Comparison of ENCODE assay signal across 24 cellular contexts in genomic region chr11:23948831-23949230, GRCh38.
DNase-seq lines count a peak whose midpoint lies in the region; ATAC-seq, FAIRE-seq and TF ChIP-seq lines count a peak whose summit lies in the region.
"Had no signal": no experiment of that assay in that cellular context is flagged by ENCODE, and none has a peak within 500 bp of the region (broad histone marks: within the 10 kb centered on the region; RNA-seq: fewer than 3 reads in every experiment).

No MANE protein-coding gene starts in this region.

- no peaks in the 10 kb centered on the region for H3K9me3 ChIP-seq in endothelial cell of umbilical vein (replicated peaks; ENCODE audit: control insufficient read depth, insufficient read depth, low read length)
- H3K9me3 ChIP-seq: BE2C had no signal

- no peak for DNase-seq in GM12892 (ENCODE audit: insufficient read length)
- peak; percentile 34 for DNase-seq in OCI-M1 (lab: John Stamatoyannopoulos, UW)
- DNase-seq in endothelial cell of umbilical vein (ENCODE audit: low read depth, low spot score) = no peak
- no peak for DNase-seq in urothelium cell line (ENCODE audit: low spot score)
- DNase-seq in NCI-H1092 treated with DMSO at 0.1 percent for 48 hours (lab: John Stamatoyannopoulos, UW) = no peak
- DNase-seq in endothelial cell (ENCODE audit: low spot score) = no peak
- DNase-seq: BE2C, DMS53, GDM1, H9, Karpas-422, NCI-H1105, NCI-H1436 treated with DMSO at 0.1 percent for 48 hours, NCI-H2029, NCI-H446, NCI-H524 treated with DMSO at 0.1 percent for 48 hours, NCI-H82, SHP77, T-cell had no signal

- H3K36me3 Mint-ChIP-seq in endothelial cell (ENCODE audit: low read depth, unreplicated experiment) = no peaks in the 10 kb centered on the region
- H3K36me3 Mint-ChIP-seq: CD14-positive monocyte, T-cell had no signal

- FAIRE-seq in GM12892 (lab: Jason Lieb, UNC) (peak; percentile 83), endothelial cell of umbilical vein (lab: Jason Lieb, UNC) (peak; percentile 46), urothelium cell line (lab: Jason Lieb, UNC) (peak; percentile 75)
- FAIRE-seq: GM12878 had no signal

- no peaks in the 10 kb centered on the region for H3K4me1 Mint-ChIP-seq in endothelial cell (ENCODE audit: unreplicated experiment)
- H3K4me1 Mint-ChIP-seq: CD14-positive monocyte, H9, T-cell had no signal

- intact Hi-C loops in endothelial cell of umbilical vein (cut with micrococcal nuclease) = no loop called here

- BruUV-seq in endothelial cell of umbilical vein (replicated peaks; lab: Mats Ljungman, UMichigan) = no TSS peak

- no peak overlapping the region for H3K4me2 ChIP-seq in endothelial cell of umbilical vein (ENCODE audit: insufficient read depth, low read length)

- no peaks in the 10 kb centered on the region for H3K9me3 Mint-ChIP-seq in endothelial cell (ENCODE audit: unreplicated experiment)
- H3K9me3 Mint-ChIP-seq: H9 had no signal

- TF ChIP-seq CTCF in endothelial cell of umbilical vein (IDR thresholded peaks at IDR 0.05; ENCODE audit: extremely low read depth in 1 of 2, insufficient read depth in 1 of 2, low read depth in 1 of 2, low read length in 2 of 2) (no peak), endothelial cell (IDR thresholded peaks at IDR 0.05; ENCODE audit: unreplicated experiment) (no peak)

- no peak overlapping the region for H3K27ac ChIP-seq in endothelial cell of umbilical vein (ENCODE audit: insufficient read depth, low read depth, low read length)
- H3K27ac ChIP-seq: RWPE1 had no signal

- no peak overlapping the region for H3K9ac ChIP-seq in endothelial cell of umbilical vein (replicated peaks; ENCODE audit: extremely low read depth, insufficient read depth, low read length)

- H3K9me1 ChIP-seq in endothelial cell of umbilical vein (replicated peaks; ENCODE audit: control insufficient read depth, extremely low read depth, insufficient read depth, low read length) = no peaks in the 10 kb centered on the region

- CTCF ChIA-PET in endothelial cell of umbilical vein (lab: Charles Lee) = no interaction called here

- no peak overlapping the region for H3K4me3 ChIP-seq in endothelial cell of umbilical vein (replicated peaks in 1 of 3; ENCODE audit: insufficient read depth in 1 of 3, low read depth in 1 of 3, low read length in 3 of 3)
- H3K4me3 ChIP-seq: GM12878 had no signal

- TF ChIP-seq POLR2A in GM12892 (IDR thresholded peaks at IDR 0.05; ENCODE audit: low read depth, low read length) = no peak
- TF ChIP-seq POLR2A in endothelial cell of umbilical vein (IDR thresholded peaks at IDR 0.05; ENCODE audit: low read depth, low read length) = no peak

- no peak overlapping the region for H3K4me3 Mint-ChIP-seq in endothelial cell (ENCODE audit: unreplicated experiment)
- H3K4me3 Mint-ChIP-seq: CD14-positive monocyte, H9, T-cell had no signal

- dilution Hi-C loops in endothelial cell of umbilical vein (cut with MboI; ENCODE audit: extremely low pct_ligation_motif_present, low sequenced_read_pairs) = no loop called here

- H3K27me3 ChIP-seq in endothelial cell of umbilical vein (ENCODE audit: control insufficient read depth in 2 of 2, insufficient read depth in 2 of 2, low read length in 2 of 2) = no peaks in the 10 kb centered on the region
- H3K27me3 ChIP-seq: BE2C had no signal

- no peak overlapping the region for H2AFZ ChIP-seq in endothelial cell of umbilical vein (ENCODE audit: low read depth, low read length)

- ATAC-seq in HG03520 (IDR thresholded peaks at IDR 0.05; ENCODE audit: unreplicated experiment) (no peak), HG03378 (IDR thresholded peaks at IDR 0.05; ENCODE audit: unreplicated experiment) (no peak)
- ATAC-seq: GM12878, T-cell had no signal

- H3K27me3 Mint-ChIP-seq in endothelial cell (ENCODE audit: unreplicated experiment) = peaks cover 2% of the 10 kb centered on the region
- H3K27me3 Mint-ChIP-seq: T-cell had no signal

- no peaks in the 10 kb centered on the region for H3K36me3 ChIP-seq in endothelial cell of umbilical vein (ENCODE audit: control insufficient read depth in 2 of 2, extremely low read depth in 1 of 2, insufficient read depth in 2 of 2, low read length in 2 of 2)
- H3K36me3 ChIP-seq: BE2C had no signal

- H4K20me1 ChIP-seq in endothelial cell of umbilical vein (replicated peaks; ENCODE audit: control insufficient read depth, extremely low read depth, insufficient read depth, low read length) = no peaks in the 10 kb centered on the region

- H3K27ac Mint-ChIP-seq in endothelial cell (ENCODE audit: unreplicated experiment) = no peak overlapping the region
- H3K27ac Mint-ChIP-seq: CD14-positive monocyte, H9, T-cell had no signal

- H3K4me1 ChIP-seq in endothelial cell of umbilical vein (ENCODE audit: control insufficient read depth, extremely low read depth, insufficient read depth, low read length) = no peaks in the 10 kb centered on the region
- H3K4me1 ChIP-seq: BE2C had no signal

- POLR2A ChIA-PET in endothelial cell of umbilical vein (lab: Charles Lee) = no interaction called here

- H3K79me2 ChIP-seq in endothelial cell of umbilical vein (ENCODE audit: control insufficient read depth, insufficient read depth, low read length) = no peaks in the 10 kb centered on the region

TF ChIP-seq in endothelial cell of umbilical vein, 7 proteins besides CTCF, POLR2A, EP300 and RAD21:
- TF ChIP-seq JUN (IDR thresholded peaks at IDR 0.05; ENCODE audit: borderline replicate concordance, insufficient read depth, insufficient read length, low read depth) (no peak), MAX (IDR thresholded peaks at IDR 0.05; ENCODE audit: insufficient read depth, insufficient read length) (no peak), GATA2 (IDR thresholded peaks at IDR 0.05; ENCODE audit: insufficient read depth, insufficient read length, low read depth, low read length) (no peak), EZH2 (IDR thresholded peaks at IDR 0.05; ENCODE audit: borderline replicate concordance, low read depth, low read length, severe bottlenecking) (no peak), POLR2AphosphoS5 (IDR thresholded peaks at IDR 0.05; ENCODE audit: insufficient read depth, low read depth, low read length) (no peak), FOS (IDR thresholded peaks at IDR 0.05; ENCODE audit: borderline replicate concordance, insufficient read depth, low read length) (no peak), MYC (IDR thresholded peaks at IDR 0.05; ENCODE audit: low read depth, low read length) (no peak)
